In the genomic region with DNA sequence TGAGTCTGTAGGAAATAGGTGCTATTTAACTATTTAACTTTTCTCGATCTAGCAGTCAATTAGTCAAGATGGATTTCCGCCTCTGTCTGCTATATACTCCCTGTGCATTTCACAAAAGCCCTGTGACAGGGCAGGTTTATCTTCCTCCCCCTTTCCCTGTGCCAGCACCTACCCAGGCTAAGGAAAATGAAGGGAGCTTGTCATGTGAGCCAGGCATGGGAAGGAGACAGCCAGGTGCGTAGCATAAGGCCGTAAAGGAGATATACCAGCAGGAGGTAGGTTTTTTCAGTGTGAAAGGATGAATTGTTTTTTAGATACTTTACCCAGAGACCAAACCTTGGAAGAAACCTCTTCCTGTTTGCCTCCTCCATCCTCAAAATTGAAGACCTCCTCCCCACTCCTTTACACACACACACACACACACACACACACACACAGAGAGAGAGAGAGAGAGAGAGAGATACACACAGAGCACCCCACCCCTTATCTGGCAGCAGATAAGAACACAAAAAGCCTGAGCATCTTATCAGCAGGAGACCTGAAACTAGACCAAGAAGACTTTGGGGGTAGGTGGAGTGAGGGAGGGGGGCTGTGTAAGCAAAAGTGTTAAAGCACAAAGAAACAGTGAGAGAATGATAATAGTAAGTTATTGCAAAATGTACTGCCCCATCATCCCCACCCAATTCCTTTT, we compare ENCODE assay signal across 2 cellular contexts.
TF ChIP-seq lines count a peak whose summit lies in the region.

No MANE protein-coding gene starts in this region.

TF ChIP-seq in GM23338, 12 proteins besides CTCF, POLR2A, EP300 and RAD21 (continues in another document):
- TF ChIP-seq, protein P1, sequence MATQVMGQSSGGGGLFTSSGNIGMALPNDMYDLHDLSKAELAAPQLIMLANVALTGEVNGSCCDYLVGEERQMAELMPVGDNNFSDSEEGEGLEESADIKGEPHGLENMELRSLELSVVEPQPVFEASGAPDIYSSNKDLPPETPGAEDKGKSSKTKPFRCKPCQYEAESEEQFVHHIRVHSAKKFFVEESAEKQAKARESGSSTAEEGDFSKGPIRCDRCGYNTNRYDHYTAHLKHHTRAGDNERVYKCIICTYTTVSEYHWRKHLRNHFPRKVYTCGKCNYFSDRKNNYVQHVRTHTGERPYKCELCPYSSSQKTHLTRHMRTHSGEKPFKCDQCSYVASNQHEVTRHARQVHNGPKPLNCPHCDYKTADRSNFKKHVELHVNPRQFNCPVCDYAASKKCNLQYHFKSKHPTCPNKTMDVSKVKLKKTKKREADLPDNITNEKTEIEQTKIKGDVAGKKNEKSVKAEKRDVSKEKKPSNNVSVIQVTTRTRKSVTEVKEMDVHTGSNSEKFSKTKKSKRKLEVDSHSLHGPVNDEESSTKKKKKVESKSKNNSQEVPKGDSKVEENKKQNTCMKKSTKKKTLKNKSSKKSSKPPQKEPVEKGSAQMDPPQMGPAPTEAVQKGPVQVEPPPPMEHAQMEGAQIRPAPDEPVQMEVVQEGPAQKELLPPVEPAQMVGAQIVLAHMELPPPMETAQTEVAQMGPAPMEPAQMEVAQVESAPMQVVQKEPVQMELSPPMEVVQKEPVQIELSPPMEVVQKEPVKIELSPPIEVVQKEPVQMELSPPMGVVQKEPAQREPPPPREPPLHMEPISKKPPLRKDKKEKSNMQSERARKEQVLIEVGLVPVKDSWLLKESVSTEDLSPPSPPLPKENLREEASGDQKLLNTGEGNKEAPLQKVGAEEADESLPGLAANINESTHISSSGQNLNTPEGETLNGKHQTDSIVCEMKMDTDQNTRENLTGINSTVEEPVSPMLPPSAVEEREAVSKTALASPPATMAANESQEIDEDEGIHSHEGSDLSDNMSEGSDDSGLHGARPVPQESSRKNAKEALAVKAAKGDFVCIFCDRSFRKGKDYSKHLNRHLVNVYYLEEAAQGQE (IDR thresholded peaks at IDR 0.05; ENCODE audit: unreplicated experiment), result no peak
- TF ChIP-seq, protein P2, sequence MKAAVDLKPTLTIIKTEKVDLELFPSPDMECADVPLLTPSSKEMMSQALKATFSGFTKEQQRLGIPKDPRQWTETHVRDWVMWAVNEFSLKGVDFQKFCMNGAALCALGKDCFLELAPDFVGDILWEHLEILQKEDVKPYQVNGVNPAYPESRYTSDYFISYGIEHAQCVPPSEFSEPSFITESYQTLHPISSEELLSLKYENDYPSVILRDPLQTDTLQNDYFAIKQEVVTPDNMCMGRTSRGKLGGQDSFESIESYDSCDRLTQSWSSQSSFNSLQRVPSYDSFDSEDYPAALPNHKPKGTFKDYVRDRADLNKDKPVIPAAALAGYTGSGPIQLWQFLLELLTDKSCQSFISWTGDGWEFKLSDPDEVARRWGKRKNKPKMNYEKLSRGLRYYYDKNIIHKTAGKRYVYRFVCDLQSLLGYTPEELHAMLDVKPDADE (IDR thresholded peaks at IDR 0.05), result no peak
- no peak for TF ChIP-seq EZH2phosphoT487 (IDR thresholded peaks at IDR 0.05; ENCODE audit: unreplicated experiment)
- no peak for TF ChIP-seq JUNB (IDR thresholded peaks at IDR 0.05; ENCODE audit: unreplicated experiment)
- no peak for TF ChIP-seq POLR2AphosphoS5 (IDR thresholded peaks at IDR 0.05; ENCODE audit: low read depth)
- TF ChIP-seq, protein P3, sequence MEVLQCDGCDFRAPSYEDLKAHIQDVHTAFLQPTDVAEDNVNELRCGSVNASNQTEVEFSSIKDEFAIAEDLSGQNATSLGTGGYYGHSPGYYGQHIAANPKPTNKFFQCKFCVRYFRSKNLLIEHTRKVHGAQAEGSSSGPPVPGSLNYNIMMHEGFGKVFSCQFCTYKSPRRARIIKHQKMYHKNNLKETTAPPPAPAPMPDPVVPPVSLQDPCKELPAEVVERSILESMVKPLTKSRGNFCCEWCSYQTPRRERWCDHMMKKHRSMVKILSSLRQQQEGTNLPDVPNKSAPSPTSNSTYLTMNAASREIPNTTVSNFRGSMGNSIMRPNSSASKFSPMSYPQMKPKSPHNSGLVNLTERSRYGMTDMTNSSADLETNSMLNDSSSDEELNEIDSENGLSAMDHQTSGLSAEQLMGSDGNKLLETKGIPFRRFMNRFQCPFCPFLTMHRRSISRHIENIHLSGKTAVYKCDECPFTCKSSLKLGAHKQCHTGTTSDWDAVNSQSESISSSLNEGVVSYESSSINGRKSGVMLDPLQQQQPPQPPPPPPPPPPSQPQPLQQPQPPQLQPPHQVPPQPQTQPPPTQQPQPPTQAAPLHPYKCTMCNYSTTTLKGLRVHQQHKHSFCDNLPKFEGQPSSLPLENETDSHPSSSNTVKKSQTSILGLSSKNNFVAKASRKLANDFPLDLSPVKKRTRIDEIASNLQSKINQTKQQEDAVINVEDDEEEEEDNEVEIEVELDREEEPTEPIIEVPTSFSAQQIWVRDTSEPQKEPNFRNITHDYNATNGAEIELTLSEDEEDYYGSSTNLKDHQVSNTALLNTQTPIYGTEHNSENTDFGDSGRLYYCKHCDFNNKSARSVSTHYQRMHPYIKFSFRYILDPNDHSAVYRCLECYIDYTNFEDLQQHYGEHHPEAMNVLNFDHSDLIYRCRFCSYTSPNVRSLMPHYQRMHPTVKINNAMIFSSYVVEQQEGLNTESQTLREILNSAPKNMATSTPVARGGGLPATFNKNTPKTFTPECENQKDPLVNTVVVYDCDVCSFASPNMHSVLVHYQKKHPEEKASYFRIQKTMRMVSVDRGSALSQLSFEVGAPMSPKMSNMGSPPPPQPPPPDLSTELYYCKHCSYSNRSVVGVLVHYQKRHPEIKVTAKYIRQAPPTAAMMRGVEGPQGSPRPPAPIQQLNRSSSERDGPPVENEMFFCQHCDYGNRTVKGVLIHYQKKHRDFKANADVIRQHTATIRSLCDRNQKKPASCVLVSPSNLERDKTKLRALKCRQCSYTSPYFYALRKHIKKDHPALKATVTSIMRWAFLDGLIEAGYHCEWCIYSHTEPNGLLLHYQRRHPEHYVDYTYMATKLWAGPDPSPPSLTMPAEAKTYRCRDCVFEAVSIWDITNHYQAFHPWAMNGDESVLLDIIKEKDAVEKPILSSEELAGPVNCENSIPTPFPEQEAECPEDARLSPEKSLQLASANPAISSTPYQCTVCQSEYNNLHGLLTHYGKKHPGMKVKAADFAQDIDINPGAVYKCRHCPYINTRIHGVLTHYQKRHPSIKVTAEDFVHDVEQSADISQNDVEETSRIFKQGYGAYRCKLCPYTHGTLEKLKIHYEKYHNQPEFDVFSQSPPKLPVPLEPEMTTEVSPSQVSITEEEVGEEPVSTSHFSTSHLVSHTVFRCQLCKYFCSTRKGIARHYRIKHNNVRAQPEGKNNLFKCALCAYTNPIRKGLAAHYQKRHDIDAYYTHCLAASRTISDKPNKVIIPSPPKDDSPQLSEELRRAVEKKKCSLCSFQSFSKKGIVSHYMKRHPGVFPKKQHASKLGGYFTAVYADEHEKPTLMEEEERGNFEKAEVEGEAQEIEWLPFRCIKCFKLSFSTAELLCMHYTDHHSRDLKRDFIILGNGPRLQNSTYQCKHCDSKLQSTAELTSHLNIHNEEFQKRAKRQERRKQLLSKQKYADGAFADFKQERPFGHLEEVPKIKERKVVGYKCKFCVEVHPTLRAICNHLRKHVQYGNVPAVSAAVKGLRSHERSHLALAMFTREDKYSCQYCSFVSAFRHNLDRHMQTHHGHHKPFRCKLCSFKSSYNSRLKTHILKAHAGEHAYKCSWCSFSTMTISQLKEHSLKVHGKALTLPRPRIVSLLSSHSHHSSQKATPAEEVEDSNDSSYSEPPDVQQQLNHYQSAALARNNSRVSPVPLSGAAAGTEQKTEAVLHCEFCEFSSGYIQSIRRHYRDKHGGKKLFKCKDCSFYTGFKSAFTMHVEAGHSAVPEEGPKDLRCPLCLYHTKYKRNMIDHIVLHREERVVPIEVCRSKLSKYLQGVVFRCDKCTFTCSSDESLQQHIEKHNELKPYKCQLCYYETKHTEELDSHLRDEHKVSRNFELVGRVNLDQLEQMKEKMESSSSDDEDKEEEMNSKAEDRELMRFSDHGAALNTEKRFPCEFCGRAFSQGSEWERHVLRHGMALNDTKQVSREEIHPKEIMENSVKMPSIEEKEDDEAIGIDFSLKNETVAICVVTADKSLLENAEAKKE (CRISPR knock-in tag; IDR thresholded peaks at IDR 0.05), result no peak
- no peak for TF ChIP-seq NANOG (IDR thresholded peaks at IDR 0.05; ENCODE audit: borderline replicate concordance)
- no peak for TF ChIP-seq EZH2 (IDR thresholded peaks at IDR 0.05; ENCODE audit: low read depth, unreplicated experiment)

TF ChIP-seq in H1, 55 proteins besides CTCF, POLR2A, EP300 and RAD21:
- TF ChIP-seq, protein P4, sequence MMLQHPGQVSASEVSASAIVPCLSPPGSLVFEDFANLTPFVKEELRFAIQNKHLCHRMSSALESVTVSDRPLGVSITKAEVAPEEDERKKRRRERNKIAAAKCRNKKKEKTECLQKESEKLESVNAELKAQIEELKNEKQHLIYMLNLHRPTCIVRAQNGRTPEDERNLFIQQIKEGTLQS (IDR thresholded peaks at IDR 0.05; ENCODE audit: insufficient read depth, low read depth, low read length), result no peak
- TF ChIP-seq, protein P5, sequence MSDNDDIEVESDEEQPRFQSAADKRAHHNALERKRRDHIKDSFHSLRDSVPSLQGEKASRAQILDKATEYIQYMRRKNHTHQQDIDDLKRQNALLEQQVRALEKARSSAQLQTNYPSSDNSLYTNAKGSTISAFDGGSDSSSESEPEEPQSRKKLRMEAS (IDR thresholded peaks at IDR 0.05), result peak; percentile 28; the same call in 1 of the 2 replicates
